Comparison of ENCODE assay signal across 35 cellular contexts in genomic region chr2:196902828-196903227, GRCh38.
DNase-seq lines count a peak whose midpoint lies in the region; ATAC-seq, FAIRE-seq and TF ChIP-seq lines count a peak whose summit lies in the region.
"Had no signal": no experiment of that assay in that cellular context is flagged by ENCODE, and none has a peak within 500 bp of the region (broad histone marks: within the 10 kb centered on the region; RNA-seq: fewer than 3 reads in every experiment).

No MANE protein-coding gene starts in this region.

- TF ChIP-seq CTCF in RWPE1 (conservative IDR thresholded peaks at IDR 0.05; ENCODE audit: low read depth) (no peak), foreskin fibroblast (IDR thresholded peaks at IDR 0.05; ENCODE audit: low read depth, low read length) (no peak)

- FAIRE-seq in HTR-8/SVneo (lab: Jason Lieb, UNC), result no peak
- FAIRE-seq: GM19239, H54 had no signal

- ATAC-seq in GM19455 (IDR thresholded peaks at IDR 0.05; ENCODE audit: unreplicated experiment), result no peak
- ATAC-seq in GM18517 (IDR thresholded peaks at IDR 0.05; ENCODE audit: unreplicated experiment), result no peak
- no peak for ATAC-seq in HG03139 (IDR thresholded peaks at IDR 0.05; ENCODE audit: unreplicated experiment)
- ATAC-seq: effector memory CD8-positive, alpha-beta T cell; gastrocnemius medialis; left cardiac atrium; mucosa of descending colon; natural killer cell; Panc1; psoas muscle had no signal

- CTCF ChIA-PET in RWPE1 (lab: Yijun Ruan, JAX), result interaction anchor here (0.7 kb wide), 1 partner anchor 423 kb away, joined by 3 read pairs; no protein-coding TSS in a partner anchor

- no peak overlapping the region for H3K27ac ChIP-seq in RWPE1
- H3K27ac ChIP-seq: cardiac muscle cell, gastrocnemius medialis, psoas muscle, tibial artery, WERI-Rb-1 had no signal

- POLR2A ChIA-PET in RWPE1 (lab: Yijun Ruan, JAX; ENCODE audit: low non-redundant PET), result no interaction called here

- DNase-seq in HCEC 1CT, result peak; percentile 35
- DNase-seq in RWPE1 (ENCODE audit: low spot score), result peak; percentile 25
- DNase-seq in foreskin fibroblast, result peak; percentile 6 to 43
- DNase-seq in HTR-8/SVneo (ENCODE audit: insufficient read length, low spot score), result no peak
- DNase-seq: activated CD4-positive, alpha-beta T cell treated with anti-CD3 and anti-CD28 coated beads for 48 hours; activated CD8-positive, alpha-beta memory T cell treated with anti-CD3 and anti-CD28 coated beads for 24 hours; activated gamma-delta T cell; activated naive CD8-positive, alpha-beta T cell treated with anti-CD3 and anti-CD28 coated beads for 36 hours; activated T-cell treated with anti-CD3 and anti-CD28 coated beads, Interleukin-2, amount 50 U/mL, for 24 hours; aorta; Calu3; CD4-positive, CD25-positive, alpha-beta regulatory T cell; DMS79; effector memory CD8-positive, alpha-beta T cell; erythroblast; gastrocnemius medialis; left cardiac atrium; mucosa of descending colon; natural killer cell; NCI-H1048; NCI-H2107; nucleus accumbens; psoas muscle; stimulated activated CD4-positive, alpha-beta T cell treated with anti-CD3 and anti-CD28 coated beads, Interleukin-15, amount 100 ng/mL, for 24 hours; stimulated activated CD4-positive, alpha-beta T cell treated with anti-CD3 and anti-CD28 coated beads, Interleukin-4, amount 100 ng/mL, for 4 hours; T1000; tibial artery; WERI-Rb-1 had no signal

- H3K4me3 ChIP-seq in foreskin fibroblast (ENCODE audit: low read depth in 1 of 2, low read length in 2 of 2), result no peak overlapping the region
- H3K4me3 ChIP-seq: cardiac muscle cell, gastrocnemius medialis, mucosa of descending colon, psoas muscle, tibial artery had no signal
